ENCODE assay signal across 8 cellular contexts in genomic region chr20:59042796-59043621, GRCh38. TPM values are rescaled to one million over a fixed set of nuclear protein-coding genes. Genes with fewer than 3 reads are reported as not detected.
DNase-seq lines count a peak whose midpoint lies in the region; ATAC-seq lines count a peak whose summit lies in the region.

No MANE protein-coding gene starts in this region.

- peaks cover 37% of the 10 kb centered on the region for H3K36me3 Mint-ChIP-seq in effector memory CD8-positive, alpha-beta T cell (ENCODE audit: insufficient read depth)

- peak overlapping the region; percentile 93 to 96 for H3K27ac Mint-ChIP-seq in effector memory CD8-positive, alpha-beta T cell

- peak overlapping the region; percentile 84 to 89 for H3K4me3 Mint-ChIP-seq in effector memory CD8-positive, alpha-beta T cell

- peak; percentile 90 for ATAC-seq in GM19468 (IDR thresholded peaks at IDR 0.05; ENCODE audit: extremely low read depth, unreplicated experiment)
- ATAC-seq in effector memory CD8-positive, alpha-beta T cell (replicated peaks), result peak; percentile 86

- H3K9me3 Mint-ChIP-seq in effector memory CD8-positive, alpha-beta T cell, result no peaks in the 10 kb centered on the region

- H3K4me1 Mint-ChIP-seq in effector memory CD8-positive, alpha-beta T cell (ENCODE audit: low read depth in 2 of 2), result peaks cover 26 to 35% of the 10 kb centered on the region in 2 donors

- DNase-seq in CMK (ENCODE audit: low read depth), result peak; percentile 83
- peak; percentile 71 for DNase-seq in HS-27A (ENCODE audit: low read depth)
- DNase-seq in NK-92 (lab: John Stamatoyannopoulos, UW; ENCODE audit: unreplicated experiment), result peak; percentile 59
- peak; percentile 89 to 90 for DNase-seq in activated CD8-positive, alpha-beta memory T cell treated with anti-CD3 and anti-CD28 coated beads for 4 hours (ENCODE audit: low read depth in 2 of 2)
- DNase-seq in effector memory CD8-positive, alpha-beta T cell, result peak; percentile 91 to 94 (median 93)
- DNase-seq in mesenteric fat pad (ENCODE audit: low spot score), result peak; percentile 99
- DNase-seq in stimulated activated CD8-positive, alpha-beta memory T cell treated with anti-CD3 and anti-CD28 coated beads, Interleukin-12 subunit alpha, Interleukin-12 subunit beta, amount 100 ng/mL, for 4 hours (ENCODE audit: low read depth), result peak; percentile 96

- H3K27me3 Mint-ChIP-seq in effector memory CD8-positive, alpha-beta T cell, result peaks cover 2 to 5% of the 10 kb centered on the region in 2 donors

RNA-seq across cellular contexts. Expression of gene PRELID3B, which starts 0.4 kb away (rescaled TPM):
- 56.8 TPM for total RNA-seq in mesenteric fat pad

RNA-seq across cellular contexts. Expression of gene ATP5F1E, which starts 10.9 kb away (rescaled TPM):
- total RNA-seq in mesenteric fat pad, result 71.3 TPM

RNA-seq across cellular contexts. Expression of gene TUBB1, which starts 23.8 kb away (rescaled TPM):
- total RNA-seq in mesenteric fat pad, result 0.51 TPM

RNA-seq across cellular contexts. Expression of gene CTSZ, which starts 36.0 kb away (rescaled TPM):
- 277 TPM for total RNA-seq in mesenteric fat pad

Comparison
In these comparisons a context has a peak if more than half of its experiments do, and no peak if none do; other contexts are left out.
1. Peak in every context shown above with its lines: DNase-seq and ATAC-seq.